1 cellular context compared by ENCODE assay signal in genomic region chr1:30110826-30111225, GRCh38.
TF ChIP-seq lines count a peak whose summit lies in the region.

No MANE protein-coding gene starts in this region.

TF ChIP-seq in K562, 482 proteins besides CTCF, POLR2A, EP300 and RAD21 (continued from another document):
- TF ChIP-seq E4F1 (CRISPR knock-in tag; IDR thresholded peaks at IDR 0.05; ENCODE audit: borderline replicate concordance) (no peak), TCF3 (CRISPR knock-in tag; IDR thresholded peaks at IDR 0.05) (peak; percentile 47), KDM2B (CRISPR knock-in tag; IDR thresholded peaks at IDR 0.05) (no peak)
